Comparison of ENCODE assay signal across 37 cellular contexts in genomic region chr4:77209012-77209411, GRCh38.
"Had no signal": no experiment of that assay in that cellular context is flagged by ENCODE, and none has a peak within 500 bp of the region (broad histone marks: within the 10 kb centered on the region; RNA-seq: fewer than 3 reads in every experiment).

No MANE protein-coding gene starts in this region.

- H3K27ac ChIP-seq: adrenal gland, body of pancreas, brain microvascular endothelial cell, cardiac muscle cell, VCaP had no signal

- H3K36me3 ChIP-seq: adrenal gland, brain microvascular endothelial cell, cardiac muscle cell had no signal

- ATAC-seq: activated CD8-positive, alpha-beta T cell treated with anti-CD3 and anti-CD28 coated beads for 36 hours; activated naive CD4-positive, alpha-beta T cell treated with anti-CD3 and anti-CD28 coated beads, Interleukin-2, amount 50 U/mL, for 72 hours; activated T-cell treated with anti-CD3 and anti-CD28 coated beads, Interleukin-2, amount 50 U/mL, for 4 hours; activated T-cell treated with anti-CD3 and anti-CD28 coated beads, Interleukin-2, amount 50 U/mL, for 72 hours; activated T-helper 17 cell treated with anti-CD3 and anti-CD28 coated beads, Interleukin-2, amount 50 U/mL, for 72 hours; body of pancreas had no signal

- H3K4me1 Mint-ChIP-seq: activated B cell treated with CpG ODN at 0.5 μM for 24 hours; activated CD4-positive, alpha-beta T cell treated with anti-CD3 and anti-CD28 coated beads, Interleukin-2, amount 10 ng/mL, durations not matched to agents 24 days and 14 days; activated naive CD8-positive, alpha-beta T cell treated with anti-CD3 and anti-CD28 coated beads for 36 hours; activated T-helper 17 cell treated with anti-CD3 and anti-CD28 coated beads, Interleukin-2, amount 50 U/mL, for 72 hours; central memory CD8-positive, alpha-beta T cell had no signal

- H3K9me3 Mint-ChIP-seq: activated B cell treated with CpG ODN at 0.5 μM for 24 hours; activated CD4-positive, alpha-beta memory T cell treated with anti-CD3 and anti-CD28 coated beads for 36 hours; activated CD4-positive, alpha-beta T cell treated with anti-CD3 and anti-CD28 coated beads, Interleukin-2, amount 10 ng/mL, durations not matched to agents 24 days and 14 days; activated CD8-positive, alpha-beta T cell treated with anti-CD3 and anti-CD28 coated beads for 36 hours; activated naive CD4-positive, alpha-beta T cell treated with anti-CD3 and anti-CD28 coated beads for 36 hours; activated naive CD4-positive, alpha-beta T cell treated with anti-CD3 and anti-CD28 coated beads, Interleukin-2, amount 50 U/mL, for 72 hours; activated naive CD8-positive, alpha-beta T cell treated with anti-CD3 and anti-CD28 coated beads for 36 hours; activated T-cell treated with anti-CD3 and anti-CD28 coated beads, Interleukin-2, amount 50 U/mL, for 4 hours; activated T-cell treated with anti-CD3 and anti-CD28 coated beads, Interleukin-2, amount 50 U/mL, for 72 hours; activated T-helper 1 cell treated with anti-CD3 and anti-CD28 coated beads, Interleukin-12 subunit alpha, Interleukin-12 subunit beta, Interleukin-2, Interleukin-4 antibody, amounts not matched to agents 30 ng/mL and 10 ng/mL and 1 ng/mL, durations not matched to agents 14 hours and 24 hours and 36 hours; activated T-helper 17 cell treated with anti-CD3 and anti-CD28 coated beads, Interleukin-2, amount 50 U/mL, for 72 hours; central memory CD8-positive, alpha-beta T cell; T-helper 1 cell treated with Interleukin-12 subunit alpha and Interleukin-12 subunit beta and Interleukin-4 antibody, amounts not matched to agents 30 μg/mL and 1 μg/mL, for 36 hours; T-helper 2 cell treated with Interferon-gamma antibody and Interleukin-4, amounts not matched to agents 5 μg/mL and 100 μg/mL, for 36 hours had no signal

- DNase-seq: activated B cell treated with CpG ODN at 0.5 μM for 24 hours; activated CD4-positive, alpha-beta memory T cell treated with anti-CD3 and anti-CD28 coated beads for 36 hours; activated CD4-positive, alpha-beta T cell treated with anti-CD3 and anti-CD28 coated beads for 4 hours; activated CD4-positive, alpha-beta T cell treated with anti-CD3 and anti-CD28 coated beads, Interleukin-2, amount 10 ng/mL, durations not matched to agents 24 days and 14 days; activated CD4-positive, alpha-beta T cell treated with anti-CD3 and anti-CD28 coated beads, Interleukin-2, amount 50 U/mL, for 1 hour; activated CD4-positive, alpha-beta T cell treated with anti-CD3 and anti-CD28 coated beads, Interleukin-2, amount 50 U/mL, for 4 hours; activated CD4-positive, CD25-positive, alpha-beta regulatory T cell treated with anti-CD3 and anti-CD28 coated beads, Interleukin-2, amount 50 U/mL, for 72 hours; activated CD8-positive, alpha-beta memory T cell treated with anti-CD3 and anti-CD28 coated beads, Interleukin-2, amount 50 U/mL, for 4 hours; activated CD8-positive, alpha-beta T cell treated with anti-CD3 and anti-CD28 coated beads for 36 hours; activated effector memory CD4-positive, alpha-beta T cell treated with anti-CD3 and anti-CD28 coated beads, Interleukin-2, amount 50 U/mL, for 16 hours; activated gamma-delta T cell treated with Interleukin-2 at 50 U/mL for 16 hours; activated naive CD4-positive, alpha-beta T cell; activated naive CD4-positive, alpha-beta T cell treated with anti-CD3 and anti-CD28 coated beads for 36 hours; activated naive CD4-positive, alpha-beta T cell treated with anti-CD3 and anti-CD28 coated beads, Interleukin-2, amount 50 U/mL, for 16 hours; activated naive CD8-positive, alpha-beta T cell treated with anti-CD3 and anti-CD28 coated beads for 36 hours; activated T-cell treated with anti-CD3 and anti-CD28 coated beads for 4 hours; activated T-cell treated with anti-CD3 and anti-CD28 coated beads, Interleukin-2, amount 50 U/mL, for 1 hour; activated T-cell treated with anti-CD3 and anti-CD28 coated beads, Interleukin-2, amount 50 U/mL, for 4 hours; activated T-cell treated with anti-CD3 and anti-CD28 coated beads, Interleukin-2, amount 50 U/mL, for 72 hours; adrenal gland; amniotic stem cell; aorta; body of pancreas; brain microvascular endothelial cell; caudate nucleus; cerebellar nuclear complex; T-helper 1 cell; T-helper 2 cell; T-helper 9 cell had no signal

- H3K4me1 ChIP-seq: adrenal gland, body of pancreas had no signal

- H3K27me3 Mint-ChIP-seq: activated B cell treated with CpG ODN at 0.5 μM for 24 hours; activated CD8-positive, alpha-beta T cell treated with anti-CD3 and anti-CD28 coated beads for 36 hours; activated naive CD8-positive, alpha-beta T cell treated with anti-CD3 and anti-CD28 coated beads for 36 hours had no signal

- H3K36me3 Mint-ChIP-seq: activated CD4-positive, alpha-beta memory T cell treated with anti-CD3 and anti-CD28 coated beads for 36 hours; activated naive CD4-positive, alpha-beta T cell treated with anti-CD3 and anti-CD28 coated beads, Interleukin-2, amount 50 U/mL, for 72 hours; activated naive CD8-positive, alpha-beta T cell treated with anti-CD3 and anti-CD28 coated beads for 36 hours had no signal

- H3K4me3 ChIP-seq: adrenal gland, body of pancreas, cardiac muscle cell had no signal

- H3K9me3 ChIP-seq: adrenal gland, body of pancreas had no signal

- H3K27me3 ChIP-seq: adrenal gland, body of pancreas had no signal

- H3K4me3 Mint-ChIP-seq: activated B cell treated with CpG ODN at 0.5 μM for 24 hours; activated CD4-positive, alpha-beta memory T cell treated with anti-CD3 and anti-CD28 coated beads for 36 hours; activated CD4-positive, alpha-beta T cell treated with anti-CD3 and anti-CD28 coated beads, Interleukin-2, amount 10 ng/mL, durations not matched to agents 24 days and 14 days; activated CD8-positive, alpha-beta T cell treated with anti-CD3 and anti-CD28 coated beads for 36 hours; activated naive CD4-positive, alpha-beta T cell treated with anti-CD3 and anti-CD28 coated beads for 36 hours; activated naive CD8-positive, alpha-beta T cell treated with anti-CD3 and anti-CD28 coated beads for 36 hours; activated T-cell treated with anti-CD3 and anti-CD28 coated beads, Interleukin-2, amount 50 U/mL, for 4 hours; activated T-cell treated with anti-CD3 and anti-CD28 coated beads, Interleukin-2, amount 50 U/mL, for 72 hours; activated T-helper 1 cell treated with anti-CD3 and anti-CD28 coated beads, Interleukin-12 subunit alpha, Interleukin-12 subunit beta, Interleukin-2, Interleukin-4 antibody, amounts not matched to agents 30 ng/mL and 10 ng/mL and 1 ng/mL, durations not matched to agents 14 hours and 24 hours and 36 hours; activated T-helper 17 cell treated with anti-CD3 and anti-CD28 coated beads, Interleukin-2, amount 50 U/mL, for 72 hours; central memory CD8-positive, alpha-beta T cell; T-helper 1 cell treated with Interleukin-12 subunit alpha and Interleukin-12 subunit beta and Interleukin-4 antibody, amounts not matched to agents 30 μg/mL and 1 μg/mL, for 36 hours; T-helper 2 cell treated with Interferon-gamma antibody and Interleukin-4, amounts not matched to agents 5 μg/mL and 100 μg/mL, for 36 hours had no signal

- H3K27ac Mint-ChIP-seq: activated B cell treated with CpG ODN at 0.5 μM for 24 hours; activated CD4-positive, alpha-beta memory T cell treated with anti-CD3 and anti-CD28 coated beads for 36 hours; activated CD4-positive, alpha-beta T cell treated with anti-CD3 and anti-CD28 coated beads, Interleukin-2, amount 10 ng/mL, durations not matched to agents 24 days and 14 days; activated CD8-positive, alpha-beta T cell treated with anti-CD3 and anti-CD28 coated beads for 36 hours; activated naive CD4-positive, alpha-beta T cell treated with anti-CD3 and anti-CD28 coated beads for 36 hours; activated naive CD4-positive, alpha-beta T cell treated with anti-CD3 and anti-CD28 coated beads, Interleukin-2, amount 50 U/mL, for 72 hours; activated naive CD8-positive, alpha-beta T cell treated with anti-CD3 and anti-CD28 coated beads for 36 hours; activated T-cell treated with anti-CD3 and anti-CD28 coated beads, Interleukin-2, amount 50 U/mL, for 72 hours; activated T-helper 1 cell treated with anti-CD3 and anti-CD28 coated beads, Interleukin-12 subunit alpha, Interleukin-12 subunit beta, Interleukin-2, Interleukin-4 antibody, amounts not matched to agents 30 ng/mL and 10 ng/mL and 1 ng/mL, durations not matched to agents 14 hours and 24 hours and 36 hours; activated T-helper 17 cell treated with anti-CD3 and anti-CD28 coated beads, Interleukin-2, amount 50 U/mL, for 72 hours; T-helper 1 cell treated with Interleukin-12 subunit alpha and Interleukin-12 subunit beta and Interleukin-4 antibody, amounts not matched to agents 30 μg/mL and 1 μg/mL, for 36 hours; T-helper 2 cell treated with Interferon-gamma antibody and Interleukin-4, amounts not matched to agents 5 μg/mL and 100 μg/mL, for 36 hours had no signal
